ENCODE assay signal across 8 cellular contexts in the genomic region with DNA sequence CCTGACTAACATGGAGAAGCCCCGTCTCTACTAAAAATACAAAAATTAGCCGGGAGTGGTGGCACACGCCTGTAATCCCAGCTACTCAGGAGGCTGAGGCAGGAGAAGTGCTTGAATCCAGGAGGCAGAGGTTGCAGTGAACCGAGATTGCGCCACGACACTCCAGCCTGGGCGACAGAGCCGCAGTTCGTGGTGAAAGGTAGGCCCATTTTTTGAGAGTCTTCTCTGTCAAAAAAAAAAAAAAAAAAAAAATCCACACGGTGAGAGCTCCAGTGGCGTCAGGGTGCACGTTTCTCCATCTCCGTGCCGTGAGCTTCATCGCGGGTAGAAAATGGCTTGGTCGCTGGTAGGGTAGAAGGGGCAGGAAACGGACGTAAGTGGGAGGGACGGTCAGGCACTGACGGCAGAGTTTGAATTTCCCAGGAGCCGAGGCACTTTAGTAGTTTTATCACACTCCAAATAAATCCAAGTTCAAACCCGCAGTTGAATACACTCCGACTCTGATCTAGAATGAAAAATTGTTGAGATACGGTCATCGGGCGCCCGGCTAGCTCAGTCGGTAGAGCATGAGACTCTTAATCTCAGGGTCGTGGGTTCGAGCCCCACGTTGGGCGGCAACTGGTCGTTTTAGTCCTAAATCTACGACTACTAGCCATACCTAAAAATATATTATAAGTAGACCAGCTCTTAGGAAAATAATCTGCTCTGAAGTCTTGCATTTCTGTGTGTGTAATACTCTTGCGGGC. TPM values are rescaled to one million over a fixed set of nuclear protein-coding genes. Genes with fewer than 3 reads are reported as not detected.
DNase-seq lines count a peak whose midpoint lies in the region; ATAC-seq and TF ChIP-seq lines count a peak whose summit lies in the region.

No MANE protein-coding gene starts in this region.

- CTCF ChIA-PET in HEK293 (lab: Yijun Ruan, JAX): interaction anchor here (1.5 to 2.2 kb wide), 4 partner anchors 15 to 39 kb away, joined by 3 to 11 read pairs (median 7); partner anchors contain the start of gene TRIM41

- no peaks in the 10 kb centered on the region for H3K36me3 ChIP-seq in BLaER1
- no peaks in the 10 kb centered on the region for H3K36me3 ChIP-seq in HEK293 (ENCODE audit: control insufficient read depth in 2 of 2, insufficient read depth in 1 of 2, low read length in 2 of 2)
- H3K36me3 ChIP-seq in kidney epithelial cell (ENCODE audit: control insufficient read depth, insufficient read depth, low read length): no peaks in the 10 kb centered on the region

- H3K27ac ChIP-seq in BLaER1 (peak overlapping the region; percentile 53), HEK293 (ENCODE audit: extremely low read depth, low read depth, low read length) (peak overlapping the region; percentile 35)

- H3K9me3 ChIP-seq in BLaER1 (no peaks in the 10 kb centered on the region), HEK293 (ENCODE audit: control insufficient read depth, insufficient read depth, low read depth, low read length) (no peaks in the 10 kb centered on the region)

- H3K27me3 ChIP-seq in BLaER1: peaks cover 55% of the 10 kb centered on the region
- peaks cover 7% of the 10 kb centered on the region for H3K27me3 ChIP-seq in kidney epithelial cell (ENCODE audit: control insufficient read depth, insufficient read depth, low read length)

- no peak for ATAC-seq in HG03521 (IDR thresholded peaks at IDR 0.05; ENCODE audit: unreplicated experiment)

- H3K9me3 Mint-ChIP-seq in brain: peaks cover 0 to 14% (median 9%) of the 10 kb centered on the region in 5 experiments

- H3K9ac ChIP-seq in BLaER1: peak overlapping the region; percentile 74

- peak overlapping the region; percentile 85 to 96 (median 92) for H3K27ac Mint-ChIP-seq in brain

- H3K4me1 Mint-ChIP-seq in brain: peaks cover 26% of the 10 kb centered on the region

- peak overlapping the region; percentile 92 to 98 (median 94) for H3K4me3 Mint-ChIP-seq in brain

- no peaks in the 10 kb centered on the region for H3K36me3 Mint-ChIP-seq in brain

- H3K27me3 Mint-ChIP-seq in brain: peaks cover 50% of the 10 kb centered on the region

- peak overlapping the region; percentile 99 for H3K4me2 ChIP-seq in BLaER1

- DNase-seq in SK-N-DZ (ENCODE audit: low spot score) (peak; percentile 88), kidney epithelial cell (ENCODE audit: low read depth) (no peak), SW 1271 (lab: John Stamatoyannopoulos, UW) (no peak)
- peak; percentile 61 to 92 (median 88) for DNase-seq in stimulated activated CD4-positive, alpha-beta T cell treated with anti-CD3 and anti-CD28 coated beads, Interleukin-1b, Interleukin-23, amount 100 ng/mL, for 24 hours (ENCODE audit: low read depth in 4 of 4, low spot score in 1 of 4)

- peak; percentile 16; the same call in 1 of the 2 replicates for TF ChIP-seq CTCF in HEK293 (tag by site-specific recombination; IDR thresholded peaks at IDR 0.05)
- no peak for TF ChIP-seq CTCF in brain (conservative IDR thresholded peaks at IDR 0.05)
- no peak for TF ChIP-seq CTCF in kidney epithelial cell (IDR thresholded peaks at IDR 0.05; ENCODE audit: insufficient read depth, low read length, poor library complexity, severe bottlenecking)

- H3K4me1 ChIP-seq in BLaER1 (peaks cover 31% of the 10 kb centered on the region), HEK293 (ENCODE audit: control insufficient read depth, insufficient read depth, low read length) (no peaks in the 10 kb centered on the region)

- POLR2A ChIA-PET in HEK293 (lab: Yijun Ruan, JAX): interaction anchor here (0.7 to 5.5 kb wide), 13 partner anchors 9 to 346 kb away, joined by 3 to 86 read pairs (median 8); partner anchors contain the start of genes RACK1, TRIM41, TRIM52 and ZFP62

- H3K4me3 ChIP-seq in BLaER1 (peak overlapping the region; percentile 78), HEK293 (ENCODE audit: low read depth, low read length) (peak overlapping the region; percentile 61), kidney epithelial cell (ENCODE audit: low read depth, low read length) (peak overlapping the region; percentile 45)

- H4K20me1 ChIP-seq in BLaER1: peaks cover 29% of the 10 kb centered on the region

TF ChIP-seq in HEK293, 187 proteins besides CTCF, POLR2A, EP300 and RAD21 (continues in another document):
- 0 out of 2 replicates have a peak, but pooled peaks have one; percentile 54 for TF ChIP-seq ZSCAN5A (tag by site-specific recombination; IDR thresholded peaks at IDR 0.05)
- peak; percentile 71 for TF ChIP-seq BCL11B (tag by site-specific recombination; IDR thresholded peaks at IDR 0.05; ENCODE audit: low read depth)
- peak; percentile 12; the same call in 1 of the 2 replicates for TF ChIP-seq ZNF121 (tag by site-specific recombination; IDR thresholded peaks at IDR 0.05)
- TF ChIP-seq EGR2 (tag by site-specific recombination; IDR thresholded peaks at IDR 0.05; ENCODE audit: low read depth): no peak
- peak; percentile 42 for TF ChIP-seq KLF9 (tag by site-specific recombination; IDR thresholded peaks at IDR 0.05; ENCODE audit: low read depth)
- TF ChIP-seq, protein P1, sequence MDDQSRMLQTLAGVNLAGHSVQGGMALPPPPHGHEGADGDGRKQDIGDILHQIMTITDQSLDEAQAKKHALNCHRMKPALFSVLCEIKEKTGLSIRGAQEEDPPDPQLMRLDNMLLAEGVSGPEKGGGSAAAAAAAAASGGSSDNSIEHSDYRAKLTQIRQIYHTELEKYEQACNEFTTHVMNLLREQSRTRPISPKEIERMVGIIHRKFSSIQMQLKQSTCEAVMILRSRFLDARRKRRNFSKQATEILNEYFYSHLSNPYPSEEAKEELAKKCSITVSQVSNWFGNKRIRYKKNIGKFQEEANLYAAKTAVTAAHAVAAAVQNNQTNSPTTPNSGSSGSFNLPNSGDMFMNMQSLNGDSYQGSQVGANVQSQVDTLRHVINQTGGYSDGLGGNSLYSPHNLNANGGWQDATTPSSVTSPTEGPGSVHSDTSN (CRISPR knock-in tag; IDR thresholded peaks at IDR 0.05): no peak
- peak; percentile 82 for TF ChIP-seq ZNF629 (tag by site-specific recombination; IDR thresholded peaks at IDR 0.05)
- TF ChIP-seq, protein P2, sequence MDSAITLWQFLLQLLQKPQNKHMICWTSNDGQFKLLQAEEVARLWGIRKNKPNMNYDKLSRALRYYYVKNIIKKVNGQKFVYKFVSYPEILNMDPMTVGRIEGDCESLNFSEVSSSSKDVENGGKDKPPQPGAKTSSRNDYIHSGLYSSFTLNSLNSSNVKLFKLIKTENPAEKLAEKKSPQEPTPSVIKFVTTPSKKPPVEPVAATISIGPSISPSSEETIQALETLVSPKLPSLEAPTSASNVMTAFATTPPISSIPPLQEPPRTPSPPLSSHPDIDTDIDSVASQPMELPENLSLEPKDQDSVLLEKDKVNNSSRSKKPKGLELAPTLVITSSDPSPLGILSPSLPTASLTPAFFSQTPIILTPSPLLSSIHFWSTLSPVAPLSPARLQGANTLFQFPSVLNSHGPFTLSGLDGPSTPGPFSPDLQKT (IDR thresholded peaks at IDR 0.05; ENCODE audit: borderline replicate concordance, low read depth, low read length): no peak

RNA-seq across cellular contexts. Expression of gene TRIM7, which starts 2.4 kb away (rescaled TPM):
- polyA plus RNA-seq in SK-N-DZ (2014; cell fraction: cytosol; rRNA removed): 0.17 and 1.8 TPM in 2 replicates
- 2.4 and 4.4 TPM in 2 replicates for polyA plus RNA-seq in SK-N-DZ (2014; cell fraction: nucleus; rRNA removed)
- 0.22 TPM for polyA plus RNA-seq in brain (ENCODE audit: insufficient read depth, low read depth, low replicate concordance)
- total RNA-seq in kidney epithelial cell: 2.9 and 4.4 TPM in 2 replicates

RNA-seq across cellular contexts. Expression of gene TRIM41, which starts 15.7 kb away (rescaled TPM):
- 12.7 and 19.2 TPM in 2 replicates for polyA plus RNA-seq in SK-N-DZ (2014; cell fraction: cytosol; rRNA removed)
- 56.8 and 82.1 TPM in 2 replicates for polyA plus RNA-seq in SK-N-DZ (2014; cell fraction: nucleus; rRNA removed)
- polyA plus RNA-seq in brain (ENCODE audit: insufficient read depth, low read depth, low replicate concordance): 33.0 TPM
- total RNA-seq in kidney epithelial cell: 15.8 and 17.5 TPM in 2 replicates

RNA-seq across cellular contexts. Expression of gene RACK1, which starts 36.3 kb away (rescaled TPM):
- polyA plus RNA-seq in SK-N-DZ (2014; cell fraction: cytosol; rRNA removed): 4,590 and 4,863 TPM in 2 replicates
- 2,745 and 2,800 TPM in 2 replicates for polyA plus RNA-seq in SK-N-DZ (2014; cell fraction: nucleus; rRNA removed)
- polyA plus RNA-seq in brain (ENCODE audit: insufficient read depth, low read depth, low replicate concordance): 2,812 TPM
- total RNA-seq in kidney epithelial cell: 4,909 and 5,323 TPM in 2 replicates

RNA-seq across cellular contexts. Expression of gene TRIM52, which starts 53.6 kb away (rescaled TPM):
- 18.3 TPM in 2 replicates for polyA plus RNA-seq in SK-N-DZ (2014; cell fraction: cytosol; rRNA removed)
- 31.7 and 40.4 TPM in 2 replicates for polyA plus RNA-seq in SK-N-DZ (2014; cell fraction: nucleus; rRNA removed)
- 3.1 TPM for polyA plus RNA-seq in brain (ENCODE audit: insufficient read depth, low read depth, low replicate concordance)
- 2.2 and 6.0 TPM in 2 replicates for total RNA-seq in kidney epithelial cell

Comparison
In these comparisons a context has a peak if more than half of its experiments do, and no peak if none do; other contexts are left out.
1. DNase-seq: peak in SK-N-DZ (single experiment) and stimulated activated CD4-positive, alpha-beta T cell treated with anti-CD3 and anti-CD28 coated beads, Interleukin-1b, Interleukin-23, amount 100 ng/mL, for 24 hours (4 of 4); none in kidney epithelial cell (single experiment) and SW 1271 (0 of 2).
2. Peak in every context shown above with its lines, with median percentiles within 50 percentile points of each other: H3K4me3 ChIP-seq.